9 cellular contexts compared by ENCODE assay signal in the genomic region with DNA sequence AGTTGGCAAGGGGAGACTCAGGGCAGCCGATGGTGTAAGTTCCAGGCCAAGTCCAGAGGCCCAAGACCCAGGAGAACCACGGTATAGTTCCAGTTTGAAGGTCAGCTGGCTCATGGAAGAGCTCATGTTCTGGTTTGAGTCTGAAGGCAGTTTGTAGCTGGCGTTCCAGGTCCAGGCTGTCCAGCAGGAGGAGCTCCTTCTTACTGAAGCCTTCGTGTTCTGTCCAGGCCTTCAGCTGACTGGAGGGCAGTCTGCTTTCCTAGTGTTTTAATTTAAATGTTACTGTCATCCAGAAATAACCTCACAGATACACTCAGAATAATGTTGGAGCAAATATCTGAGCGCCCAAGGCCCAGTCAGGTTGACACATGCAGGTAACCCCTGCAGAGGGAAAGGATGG. TPM values are rescaled to one million over a fixed set of nuclear protein-coding genes. Genes with fewer than 3 reads are reported as not detected.
DNase-seq lines count a peak whose midpoint lies in the region; ATAC-seq and TF ChIP-seq lines count a peak whose summit lies in the region.
"Had no signal": no experiment of that assay in that cellular context is flagged by ENCODE, and none has a peak within 500 bp of the region (broad histone marks: within the 10 kb centered on the region; RNA-seq: fewer than 3 reads in every experiment).

No MANE protein-coding gene starts in this region.

- H3K36me3 ChIP-seq in testis (ENCODE audit: low read depth, missing control alignments) = no peaks in the 10 kb centered on the region

- DNase-seq in SIG-M5 treated with dmso at 0.1 percent for 504 hours (lab: John Stamatoyannopoulos, UW; ENCODE audit: unreplicated experiment) (peak; percentile 50), SIG-M5 (lab: John Stamatoyannopoulos, UW) (no peak), left ventricle myocardium superior (no peak), testis (peak; percentile 60), NCI-H2196 treated with DMSO at 0.1 percent for 48 hours (lab: John Stamatoyannopoulos, UW; ENCODE audit: unreplicated experiment) (no peak), NCI-H1105 (lab: John Stamatoyannopoulos, UW) (no peak), NCI-H1930 (lab: John Stamatoyannopoulos, UW) (no peak)

- whole genome bisulfite sequencing in testis, 2 donors = 67 to 76% methylated on average over 5 of the region's 5 CpGs

- no peak overlapping the region for H3K4me3 ChIP-seq in WI38 (ENCODE audit: low read depth, low read length)
- no peak overlapping the region for H3K4me3 ChIP-seq in testis
- H3K4me3 ChIP-seq: SJSA1 had no signal

- H3K9me3 ChIP-seq in testis = no peaks in the 10 kb centered on the region
- H3K9me3 ChIP-seq: SJSA1 had no signal

- intact Hi-C loops in left ventricle myocardium superior (cut with micrococcal nuclease) = no loop called here
- intact Hi-C loops in testis (cut with DNase I; ENCODE audit: low total_unique reads) = no loop called here

- TF ChIP-seq CTCF in WI38 (IDR thresholded peaks at IDR 0.05; ENCODE audit: low read depth, low read length) (peak; percentile 57), testis (IDR thresholded peaks at IDR 0.05) (peak in 1 of 3 experiments; percentile 20)

- no peaks in the 10 kb centered on the region for H3K27me3 ChIP-seq in testis
- H3K27me3 ChIP-seq: SJSA1 had no signal

- TF ChIP-seq POLR2A in testis (IDR thresholded peaks at IDR 0.05) = no peak

- peak; percentile 41 for ATAC-seq in left ventricle myocardium superior

- no peak overlapping the region for H3K27ac ChIP-seq in testis
- H3K27ac ChIP-seq: SJSA1 had no signal

- H3K4me1 ChIP-seq in testis = peaks cover 10% of the 10 kb centered on the region

RNA-seq across cellular contexts. Expression of gene SUN1, which starts 4.2 kb away (rescaled TPM):
- total RNA-seq in left ventricle myocardium superior (186 TPM), testis (100 to 1,000 TPM; 167 to 213 TPM)
- polyA plus RNA-seq in testis (ENCODE audit: insufficient read depth, low read depth, low replicate concordance) = 173 TPM

RNA-seq across cellular contexts. Expression of gene GET4, which starts 39.9 kb away (rescaled TPM):
- total RNA-seq in left ventricle myocardium superior = 20.6 TPM
- total RNA-seq in testis = 100 to 1,000 TPM; 128 to 141 TPM
- 89.0 TPM for polyA plus RNA-seq in testis (ENCODE audit: insufficient read depth, low read depth, low replicate concordance)

Comparison
In these comparisons a context has a peak if more than half of its experiments do, and no peak if none do; other contexts are left out.
1. DNase-seq: peak in SIG-M5 treated with dmso at 0.1 percent for 504 hours (single experiment) and testis (single experiment); none in SIG-M5 (single experiment), left ventricle myocardium superior (single experiment), NCI-H2196 treated with DMSO at 0.1 percent for 48 hours (single experiment), NCI-H1105 (single experiment) and NCI-H1930 (0 of 2).